10 cellular contexts compared by ENCODE assay signal in genomic region chr6:81669445-81669844, GRCh38.
"Had no signal": no experiment of that assay in that cellular context is flagged by ENCODE, and none has a peak within 500 bp of the region (broad histone marks: within the 10 kb centered on the region; RNA-seq: fewer than 3 reads in every experiment).

No MANE protein-coding gene starts in this region.

- H3K27ac ChIP-seq: HL-60, KMS-11 had no signal

- H3K9ac ChIP-seq: KMS-11 had no signal

- DNase-seq: H9, HFFc6, KBM-7 had no signal

- ATAC-seq: GM23338, HCT116, HepG2 had no signal

- H3K4me2 ChIP-seq: GM23338, KMS-11 had no signal

- H2AFZ ChIP-seq: GM23338 had no signal

- FAIRE-seq: H1, H54, HepG2 had no signal

- H3K4me3 ChIP-seq: GM23338 had no signal
